Comparison of ENCODE assay signal across 9 cellular contexts in the genomic region with DNA sequence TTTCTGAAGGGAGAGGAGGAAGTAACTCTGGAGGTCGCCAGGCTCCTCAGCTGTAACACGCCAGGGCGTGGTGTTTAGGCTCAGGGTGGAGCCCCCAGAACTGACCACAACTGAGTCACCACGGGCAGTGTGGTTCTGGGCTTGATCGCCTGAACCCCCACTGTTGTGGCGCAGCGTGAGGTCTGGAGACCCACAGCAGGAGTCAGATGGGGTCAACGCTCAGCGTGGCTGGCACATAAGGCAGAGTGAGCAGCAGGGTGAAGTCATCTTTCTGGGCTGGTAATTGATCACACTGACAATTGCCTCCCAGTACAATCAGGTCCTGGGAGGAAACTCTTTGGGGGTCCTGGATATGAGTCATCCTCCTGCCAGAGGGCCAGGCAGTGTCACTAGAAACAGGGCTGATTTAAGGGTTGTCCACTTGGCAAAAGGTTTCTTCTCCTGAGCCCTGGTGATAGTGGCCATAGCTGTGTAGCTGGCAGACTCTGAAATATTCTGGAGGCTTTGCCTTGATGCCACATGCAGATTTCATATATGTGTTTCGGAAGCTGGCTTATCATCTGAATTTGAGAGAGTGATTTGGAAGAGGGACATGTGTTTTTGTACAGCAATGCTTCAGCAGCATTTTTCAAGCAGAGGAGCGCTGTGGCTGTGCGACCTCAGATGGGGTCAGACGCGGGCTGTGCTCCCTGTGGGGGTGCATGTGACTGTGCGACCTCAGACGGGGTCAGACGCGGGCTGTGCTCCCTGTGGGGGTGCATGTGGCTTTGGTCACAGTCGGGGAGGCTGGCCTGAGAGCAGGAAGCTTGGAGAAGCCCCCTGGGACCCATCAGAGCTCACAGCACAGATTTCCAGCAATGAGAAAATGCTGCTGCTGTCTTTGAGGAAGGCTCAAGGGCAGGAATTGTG. TPM values are rescaled to one million over a fixed set of nuclear protein-coding genes. Genes with fewer than 3 reads are reported as not detected.
A peak's percentile ranks its signal among the peaks of the same experiment; 100 is the strongest.
DNase-seq lines count a peak whose midpoint lies in the region; ATAC-seq and TF ChIP-seq lines count a peak whose summit lies in the region.
"Had no signal": no experiment of that assay in that cellular context is flagged by ENCODE, and none has a peak within 500 bp of the region (broad histone marks: within the 10 kb centered on the region; RNA-seq: fewer than 3 reads in every experiment).

No MANE protein-coding gene starts in this region.

- no peaks in the 10 kb centered on the region for H3K27me3 ChIP-seq in hepatocyte

- H3K9me3 Mint-ChIP-seq in stimulated activated memory B cell treated with anti-CD40 and anti-IgM and Interleukin-4, amounts not matched to agents 10 μg/mL and 1 μg/mL and 100 μg/mL, for 72 hours: peaks cover 4% of the 10 kb centered on the region

- peak; percentile 38 for DNase-seq in activated T-cell treated with anti-CD3 and anti-CD28 coated beads for 48 hours (ENCODE audit: low read depth)
- no peak for DNase-seq in activated T-cell treated with anti-CD3 and anti-CD28 coated beads for 4 hours
- DNase-seq in NCI-H1694 (lab: John Stamatoyannopoulos, UW): peak; percentile 11
- DNase-seq in activated naive CD4-positive, alpha-beta T cell treated with anti-CD3 and anti-CD28 coated beads, Interleukin-2, amount 50 U/mL, for 16 hours: peak; percentile 10
- DNase-seq in hepatocyte (ENCODE audit: low spot score): peak; percentile 16
- no peak for DNase-seq in iPS-NIHi11 (ENCODE audit: low spot score)
- DNase-seq in DMS79 (lab: John Stamatoyannopoulos, UW): no peak

- peak; percentile 80 for ATAC-seq in stimulated activated memory B cell treated with anti-CD40 and anti-IgM and Interleukin-4, amounts not matched to agents 10 μg/mL and 1 μg/mL and 100 μg/mL, for 72 hours

- H3K9me2 ChIP-seq in hepatocyte (replicated peaks; ENCODE audit: insufficient read depth): no peaks in the 10 kb centered on the region

- 76% methylated on average over 19 of the region's 19 CpGs for WGBS in hepatocyte (ENCODE audit: low lambda C conversion rate, missing lambda C conversion rate)

- TF ChIP-seq CTCF in hepatocyte (IDR thresholded peaks at IDR 0.05; ENCODE audit: poor library complexity): no peak

- H3K27me3 Mint-ChIP-seq in stimulated activated memory B cell treated with anti-CD40 and anti-IgM and Interleukin-4, amounts not matched to agents 10 μg/mL and 1 μg/mL and 100 μg/mL, for 72 hours: no peaks in the 10 kb centered on the region

- no peaks in the 10 kb centered on the region for H3K36me3 ChIP-seq in hepatocyte (replicated peaks; ENCODE audit: insufficient read depth, low read depth)
- H3K36me3 ChIP-seq: thoracic aorta had no signal

- H3K79me2 ChIP-seq in hepatocyte: peaks cover 21% of the 10 kb centered on the region

- peak overlapping the region; percentile 91 for H3K27ac Mint-ChIP-seq in stimulated activated memory B cell treated with anti-CD40 and anti-IgM and Interleukin-4, amounts not matched to agents 10 μg/mL and 1 μg/mL and 100 μg/mL, for 72 hours

- H3K4me1 ChIP-seq in hepatocyte (ENCODE audit: insufficient read depth): peaks cover 30% of the 10 kb centered on the region

- peaks cover 37% of the 10 kb centered on the region for H3K4me1 Mint-ChIP-seq in stimulated activated memory B cell treated with anti-CD40 and anti-IgM and Interleukin-4, amounts not matched to agents 10 μg/mL and 1 μg/mL and 100 μg/mL, for 72 hours

- no peaks in the 10 kb centered on the region for H3K9me3 ChIP-seq in hepatocyte (ENCODE audit: low read depth)
- H3K9me3 ChIP-seq: thoracic aorta had no signal

- no peaks in the 10 kb centered on the region for H4K20me1 ChIP-seq in hepatocyte (ENCODE audit: insufficient read depth, poor library complexity, severe bottlenecking)

- no peak overlapping the region for H3K4me3 ChIP-seq in hepatocyte
- H3K4me3 ChIP-seq: thoracic aorta had no signal

- peak overlapping the region; percentile 64 for H3K4me3 Mint-ChIP-seq in stimulated activated memory B cell treated with anti-CD40 and anti-IgM and Interleukin-4, amounts not matched to agents 10 μg/mL and 1 μg/mL and 100 μg/mL, for 72 hours

- no peak overlapping the region for H3K4me2 ChIP-seq in hepatocyte

- peak overlapping the region; percentile 16 for H3K27ac ChIP-seq in hepatocyte

- H3K36me3 Mint-ChIP-seq in stimulated activated memory B cell treated with anti-CD40 and anti-IgM and Interleukin-4, amounts not matched to agents 10 μg/mL and 1 μg/mL and 100 μg/mL, for 72 hours: peaks cover 37% of the 10 kb centered on the region

- no peak overlapping the region for H2AFZ ChIP-seq in hepatocyte

RNA-seq across cellular contexts. Expression of a gene that starts 50.0 kb away (rescaled TPM):
- 15.4 and 15.6 TPM in 2 replicates for total RNA-seq in hepatocyte
- 16.5 and 21.4 TPM in 2 replicates for polyA plus RNA-seq in hepatocyte

Comparison
In these comparisons a context has a peak if more than half of its experiments do, and no peak if none do; other contexts are left out.
1. DNase-seq: peak in activated T-cell treated with anti-CD3 and anti-CD28 coated beads for 48 hours (single experiment), NCI-H1694 (single experiment), activated naive CD4-positive, alpha-beta T cell treated with anti-CD3 and anti-CD28 coated beads, Interleukin-2, amount 50 U/mL, for 16 hours (single experiment) and hepatocyte (single experiment); none in activated T-cell treated with anti-CD3 and anti-CD28 coated beads for 4 hours (single experiment), iPS-NIHi11 (single experiment) and DMS79 (single experiment).